ENCODE assay signal across 1 cellular context in genomic region chr2:230416061-230416721, GRCh38.
TF ChIP-seq lines count a peak whose summit lies in the region.

SP100 (plus strand) TSS chr2:230416201; CDS start chr2:230416297, 96 bp downstream.

TF ChIP-seq in HepG2, 621 proteins besides CTCF, POLR2A, EP300 and RAD21 (continued from another document and continues in another):
- peak; percentile 86 for TF ChIP-seq ZNF407 (CRISPR knock-in tag; IDR thresholded peaks at IDR 0.05; ENCODE audit: not compliant biosample characterization)
- no peak for TF ChIP-seq ZSCAN20 (CRISPR knock-in tag; IDR thresholded peaks at IDR 0.05; ENCODE audit: borderline replicate concordance)
- TF ChIP-seq ZBTB40 (IDR thresholded peaks at IDR 0.05), result no peak
- TF ChIP-seq ZBTB40 (CRISPR knock-in tag; IDR thresholded peaks at IDR 0.05), result peak; percentile 58; the same call in 1 of the 2 replicates
- no peak for TF ChIP-seq GPN1 (CRISPR knock-in tag; IDR thresholded peaks at IDR 0.05; ENCODE audit: borderline replicate concordance)
- 0 out of 2 replicates have a peak, but pooled peaks have one; percentile 48 for TF ChIP-seq ZNF224 (CRISPR knock-in tag; IDR thresholded peaks at IDR 0.05)
- no peak for TF ChIP-seq ZNF737 (CRISPR knock-in tag; IDR thresholded peaks at IDR 0.05; ENCODE audit: borderline replicate concordance)
- TF ChIP-seq ZBTB1 (CRISPR knock-in tag; IDR thresholded peaks at IDR 0.05; ENCODE audit: borderline replicate concordance), result no peak
- TF ChIP-seq ZNF646 (CRISPR knock-in tag; IDR thresholded peaks at IDR 0.05), result 0 out of 2 replicates have a peak, but pooled peaks have one; percentile 54
- TF ChIP-seq TRIM22 (IDR thresholded peaks at IDR 0.05), result no peak
- TF ChIP-seq ZNF768 (CRISPR knock-in tag; IDR thresholded peaks at IDR 0.05), result no peak
- 0 out of 4 replicates have a peak, but pooled peaks of 1 of the 2 experiments have one; percentile 37 for TF ChIP-seq ATF4 (CRISPR knock-in tag; IDR thresholded peaks at IDR 0.05)
- no peak for TF ChIP-seq ZBTB46 (CRISPR knock-in tag; IDR thresholded peaks at IDR 0.05; ENCODE audit: borderline replicate concordance)
- no peak for TF ChIP-seq JUND (CRISPR knock-in tag; IDR thresholded peaks at IDR 0.05)
- no peak for TF ChIP-seq ZNF251 (CRISPR knock-in tag; IDR thresholded peaks at IDR 0.05)
- TF ChIP-seq NONO (IDR thresholded peaks at IDR 0.05), result no peak
- TF ChIP-seq NONO (CRISPR knock-in tag; conservative IDR thresholded peaks at IDR 0.05), result peak; percentile 82
- TF ChIP-seq CEBPB (IDR thresholded peaks at IDR 0.05; ENCODE audit: borderline replicate concordance, low read depth, low read length), result no peak
- TF ChIP-seq EZH2 (conservative IDR thresholded peaks at IDR 0.05; ENCODE audit: low read depth, low read length), result no peak
